1 cellular context compared by ENCODE assay signal in the genomic region with DNA sequence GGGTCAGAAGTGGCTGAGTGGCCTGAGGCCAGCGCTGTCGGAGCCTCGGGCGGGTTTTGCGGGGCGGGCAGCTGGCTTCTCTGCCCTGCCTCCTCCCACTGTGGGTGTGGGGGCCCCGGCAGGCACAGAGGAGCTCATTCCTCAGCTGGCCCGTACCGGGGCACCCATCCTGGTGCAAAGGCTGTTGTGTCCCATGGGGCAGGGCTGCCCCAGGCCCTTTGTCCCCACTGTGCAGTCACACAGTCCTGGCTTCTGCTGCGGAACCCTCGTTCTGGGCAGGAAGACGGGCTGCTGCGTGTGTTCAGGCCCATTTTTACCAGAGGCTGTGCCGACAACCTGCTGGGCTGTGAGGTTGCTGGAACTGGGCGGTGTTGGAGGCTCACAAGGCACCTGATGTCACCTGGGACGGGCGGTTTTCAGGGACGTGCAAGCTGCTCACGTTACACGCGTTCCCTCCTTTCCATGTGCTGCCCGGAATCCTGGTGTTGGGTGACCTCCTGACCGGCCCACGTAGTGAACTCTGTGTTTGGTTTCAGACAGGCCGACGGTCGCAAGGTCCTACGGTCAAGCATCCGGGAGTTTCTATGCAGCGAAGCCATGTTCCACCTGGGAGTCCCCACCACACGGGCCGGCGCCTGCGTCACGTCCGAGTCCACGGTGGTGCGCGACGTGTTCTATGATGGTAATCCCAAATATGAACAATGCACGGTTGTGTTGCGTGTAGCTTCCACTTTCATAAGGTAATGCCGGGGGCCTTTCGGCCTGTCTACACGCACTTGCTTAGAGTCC.
TF ChIP-seq lines count a peak whose summit lies in the region.

No MANE protein-coding gene starts in this region.

TF ChIP-seq in H1, 55 proteins besides CTCF, POLR2A, EP300 and RAD21:
- TF ChIP-seq TAF1 (IDR thresholded peaks at IDR 0.05; ENCODE audit: low read depth, low read length) = no peak
- TF ChIP-seq GABPA (IDR thresholded peaks at IDR 0.05; ENCODE audit: borderline replicate concordance, insufficient read depth, low read length) = no peak
- no peak for TF ChIP-seq RBBP5 (IDR thresholded peaks at IDR 0.05; ENCODE audit: borderline replicate concordance, low read depth, low read length)
- TF ChIP-seq, protein P1, sequence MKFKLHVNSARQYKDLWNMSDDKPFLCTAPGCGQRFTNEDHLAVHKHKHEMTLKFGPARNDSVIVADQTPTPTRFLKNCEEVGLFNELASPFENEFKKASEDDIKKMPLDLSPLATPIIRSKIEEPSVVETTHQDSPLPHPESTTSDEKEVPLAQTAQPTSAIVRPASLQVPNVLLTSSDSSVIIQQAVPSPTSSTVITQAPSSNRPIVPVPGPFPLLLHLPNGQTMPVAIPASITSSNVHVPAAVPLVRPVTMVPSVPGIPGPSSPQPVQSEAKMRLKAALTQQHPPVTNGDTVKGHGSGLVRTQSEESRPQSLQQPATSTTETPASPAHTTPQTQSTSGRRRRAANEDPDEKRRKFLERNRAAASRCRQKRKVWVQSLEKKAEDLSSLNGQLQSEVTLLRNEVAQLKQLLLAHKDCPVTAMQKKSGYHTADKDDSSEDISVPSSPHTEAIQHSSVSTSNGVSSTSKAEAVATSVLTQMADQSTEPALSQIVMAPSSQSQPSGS (IDR thresholded peaks at IDR 0.05; ENCODE audit: low read length) = no peak
- TF ChIP-seq FOSL1 (IDR thresholded peaks at IDR 0.05; ENCODE audit: insufficient read depth, low read depth, low read length) = no peak
- no peak for TF ChIP-seq SIX5 (IDR thresholded peaks at IDR 0.05; ENCODE audit: low read depth, low read length)
- no peak for TF ChIP-seq KDM1A (IDR thresholded peaks at IDR 0.05; ENCODE audit: borderline replicate concordance, low read length)
